22 cellular contexts compared by ENCODE assay signal in genomic region chr17:69539274-69539673, GRCh38.
A peak's percentile ranks its signal among the peaks of the same experiment; 100 is the strongest.
DNase-seq lines count a peak whose midpoint lies in the region; ATAC-seq and TF ChIP-seq lines count a peak whose summit lies in the region.
"Had no signal": no experiment of that assay in that cellular context is flagged by ENCODE, and none has a peak within 500 bp of the region (broad histone marks: within the 10 kb centered on the region; RNA-seq: fewer than 3 reads in every experiment).

No MANE protein-coding gene starts in this region.

- H3K27me3 ChIP-seq in trophoblast cell (ENCODE audit: insufficient read depth, low read length) (no peaks in the 10 kb centered on the region), HAP-1 (ENCODE audit: low read depth) (no peaks in the 10 kb centered on the region)
- H3K27me3 ChIP-seq in CD8-positive, alpha-beta T cell (ENCODE audit: insufficient read depth, low read length): no peaks in the 10 kb centered on the region
- H3K27me3 ChIP-seq: adrenal gland, heart left ventricle had no signal

- H3K36me3 Mint-ChIP-seq in HFFc6 (ENCODE audit: low read depth): no peaks in the 10 kb centered on the region
- peaks cover 85% of the 10 kb centered on the region for H3K36me3 Mint-ChIP-seq in CD8-positive, alpha-beta T cell
- H3K36me3 Mint-ChIP-seq in effector memory CD8-positive, alpha-beta T cell (ENCODE audit: insufficient read depth): peaks cover 47% of the 10 kb centered on the region

- no peak overlapping the region for H3K9ac ChIP-seq in trophoblast cell (ENCODE audit: low read length)
- H3K9ac ChIP-seq: parathyroid adenoma had no signal

- no peaks in the 10 kb centered on the region for H3K9me3 Mint-ChIP-seq in HFFc6
- no peaks in the 10 kb centered on the region for H3K9me3 Mint-ChIP-seq in CD8-positive, alpha-beta T cell
- no peaks in the 10 kb centered on the region for H3K9me3 Mint-ChIP-seq in effector memory CD8-positive, alpha-beta T cell
- H3K9me3 Mint-ChIP-seq: IgD-negative memory B cell; naive thymus-derived CD8-positive, alpha-beta T cell; T-cell had no signal

- H3K4me3 ChIP-seq in trophoblast cell (ENCODE audit: low read depth, low read length) (no peak overlapping the region), HAP-1 (no peak overlapping the region)
- H3K4me3 ChIP-seq in CD8-positive, alpha-beta T cell (ENCODE audit: low read depth, low read length): no peak overlapping the region
- H3K4me3 ChIP-seq: adrenal gland, heart left ventricle, thoracic aorta had no signal

- WGBS in trophoblast cell (ENCODE audit: extremely low coverage, insufficient coverage, insufficient read length): no CpG with 5 or more reads among the region's 2 CpGs

- no peak overlapping the region for H2BK12ac ChIP-seq in trophoblast cell (ENCODE audit: low read length)

- H2AK5ac ChIP-seq in trophoblast cell (ENCODE audit: low read length): no peak overlapping the region

- H3K27ac Mint-ChIP-seq in HFFc6: peak overlapping the region; percentile 93
- H3K27ac Mint-ChIP-seq in CD8-positive, alpha-beta T cell: no peak overlapping the region
- H3K27ac Mint-ChIP-seq in effector memory CD8-positive, alpha-beta T cell: no peak overlapping the region
- H3K27ac Mint-ChIP-seq: naive thymus-derived CD8-positive, alpha-beta T cell; T-cell had no signal

- no peak overlapping the region for H3K4me2 ChIP-seq in trophoblast cell (ENCODE audit: low read length)

- intact Hi-C loops in CD8-positive, alpha-beta T cell (cut with DNase I, micrococcal nuclease): no loop called here

- H4K8ac ChIP-seq in trophoblast cell (ENCODE audit: low read depth, low read length): no peak overlapping the region

- no peak overlapping the region for H3K18ac ChIP-seq in trophoblast cell (ENCODE audit: low read length)

- no peak for TF ChIP-seq CTCF in HFFc6 (IDR thresholded peaks at IDR 0.05)
- TF ChIP-seq CTCF in CD8-positive, alpha-beta T cell (IDR thresholded peaks at IDR 0.05): no peak

- CTCF ChIA-PET in CD8-positive, alpha-beta T cell (lab: Charles Lee): interaction anchor here (0.6 to 1.2 kb wide), 2 partner anchors 9 to 607 kb away, joined by 3 read pairs; no protein-coding TSS in a partner anchor

- H3K79me1 ChIP-seq in trophoblast cell (ENCODE audit: low read length): no peaks in the 10 kb centered on the region

- H2AFZ ChIP-seq in trophoblast cell (ENCODE audit: insufficient read depth, low read length, poor library complexity): no peak overlapping the region

- H3K27me3 Mint-ChIP-seq in HFFc6 (ENCODE audit: insufficient read depth): no peaks in the 10 kb centered on the region; the same call in 1 of the 2 replicates
- no peaks in the 10 kb centered on the region for H3K27me3 Mint-ChIP-seq in CD8-positive, alpha-beta T cell (ENCODE audit: low read depth)
- no peaks in the 10 kb centered on the region for H3K27me3 Mint-ChIP-seq in effector memory CD8-positive, alpha-beta T cell
- H3K27me3 Mint-ChIP-seq: IgD-negative memory B cell; naive thymus-derived CD8-positive, alpha-beta T cell; T-cell had no signal

- H2BK5ac ChIP-seq in trophoblast cell (ENCODE audit: low read depth, low read length, poor library complexity): no peak overlapping the region

- peaks cover 21% of the 10 kb centered on the region for H3K4me1 Mint-ChIP-seq in HFFc6 (ENCODE audit: low read depth)
- H3K4me1 Mint-ChIP-seq in CD8-positive, alpha-beta T cell (ENCODE audit: low read depth): peaks cover 2% of the 10 kb centered on the region
- no peaks in the 10 kb centered on the region for H3K4me1 Mint-ChIP-seq in effector memory CD8-positive, alpha-beta T cell (ENCODE audit: low read depth in 2 of 2)
- H3K4me1 Mint-ChIP-seq: IgD-negative memory B cell, T-cell had no signal

- H4K91ac ChIP-seq in trophoblast cell (ENCODE audit: low read depth, low read length): peak overlapping the region; percentile 11

- no peak overlapping the region for H4K12ac ChIP-seq in trophoblast cell (ENCODE audit: low read depth, low read length)

- peaks cover 0 to 4% of the 10 kb centered on the region in 2 experiments for H3K4me1 ChIP-seq in trophoblast cell (ENCODE audit: control insufficient read depth in 1 of 2, insufficient read depth in 2 of 2, low read length in 2 of 2)
- H3K4me1 ChIP-seq in CD8-positive, alpha-beta T cell (ENCODE audit: insufficient read depth, low read length): no peaks in the 10 kb centered on the region
- H3K4me1 ChIP-seq in HAP-1: no peaks in the 10 kb centered on the region
- H3K4me1 ChIP-seq: adrenal gland, heart left ventricle had no signal

- DNase-seq in DMS53 (lab: John Stamatoyannopoulos, UW) (peak; percentile 52), DMS53 treated with DMSO at 0.1 percent for 48 hours (lab: John Stamatoyannopoulos, UW; ENCODE audit: unreplicated experiment) (no peak), HFFc6 (no peak), astrocyte of the hippocampus (ENCODE audit: low read depth, low spot score) (peak; percentile 52), trophoblast cell (no peak), HAP-1 (ENCODE audit: low spot score in 2 of 2) (no peak)
- no peak for DNase-seq in CD8-positive, alpha-beta T cell
- DNase-seq in effector memory CD8-positive, alpha-beta T cell: no peak
- DNase-seq: adrenal gland; C1 segment of cervical spinal cord; caudate nucleus; effector CD4-positive, alpha-beta T cell; heart left ventricle; naive thymus-derived CD8-positive, alpha-beta T cell; NCI-H1694; NCI-H2227 treated with DMSO at 0.1 percent for 48 hours; T-cell had no signal

- no peaks in the 10 kb centered on the region for H3K79me2 ChIP-seq in trophoblast cell (ENCODE audit: control insufficient read depth, insufficient read depth, low read length, poor library complexity)
- H3K79me2 ChIP-seq: parathyroid adenoma had no signal

- H3K36me3 ChIP-seq in trophoblast cell (ENCODE audit: control insufficient read depth in 1 of 2, insufficient read depth in 2 of 2, low read length in 2 of 2) (no peaks in the 10 kb centered on the region), HAP-1 (replicated peaks) (no peaks in the 10 kb centered on the region)
- H3K36me3 ChIP-seq in CD8-positive, alpha-beta T cell (ENCODE audit: insufficient read depth, low read length): no peaks in the 10 kb centered on the region
- H3K36me3 ChIP-seq: adrenal gland, thoracic aorta had no signal

- no peaks in the 10 kb centered on the region for H3K9me3 ChIP-seq in trophoblast cell (ENCODE audit: insufficient read depth, low read depth, low read length)
- no peaks in the 10 kb centered on the region for H3K9me3 ChIP-seq in CD8-positive, alpha-beta T cell (ENCODE audit: low read length)
- no peaks in the 10 kb centered on the region for H3K9me3 ChIP-seq in HAP-1
- H3K9me3 ChIP-seq: adrenal gland, heart left ventricle, thoracic aorta had no signal

- H3K4me3 Mint-ChIP-seq in HFFc6: peak overlapping the region; percentile 70; the same call in 1 of the 2 replicates
- H3K4me3 Mint-ChIP-seq in CD8-positive, alpha-beta T cell: no peak overlapping the region
- H3K4me3 Mint-ChIP-seq in effector memory CD8-positive, alpha-beta T cell: no peak overlapping the region
- H3K4me3 Mint-ChIP-seq: naive thymus-derived CD8-positive, alpha-beta T cell; T-cell had no signal

- ATAC-seq in CD8-positive, alpha-beta T cell: no peak
- no peak for ATAC-seq in effector memory CD8-positive, alpha-beta T cell (replicated peaks)
- ATAC-seq: heart left ventricle; naive thymus-derived CD8-positive, alpha-beta T cell; T-cell had no signal

- in situ Hi-C loops in HAP-1 (cut with MboI; ENCODE audit: low sequenced_read_pairs): no loop called here

- no peak overlapping the region for H3K14ac ChIP-seq in trophoblast cell (ENCODE audit: low read length)

- H3K4ac ChIP-seq in trophoblast cell (ENCODE audit: low read depth, low read length): no peak overlapping the region

- no peak overlapping the region for H3K23ac ChIP-seq in trophoblast cell (ENCODE audit: low read length)

- H3K27ac ChIP-seq in trophoblast cell (ENCODE audit: low read depth, low read length): no peak overlapping the region
- no peak overlapping the region for H3K27ac ChIP-seq in CD8-positive, alpha-beta T cell (ENCODE audit: low read depth, low read length)
- H3K27ac ChIP-seq: 22Rv1, adrenal gland, heart left ventricle, HL-60, parathyroid adenoma, thoracic aorta had no signal

- H2BK120ac ChIP-seq in trophoblast cell (ENCODE audit: insufficient read depth, low read length, poor library complexity): no peak overlapping the region

- POLR2A ChIA-PET in CD8-positive, alpha-beta T cell (lab: Charles Lee): interaction anchor here (0.7 kb wide), 1 partner anchor 82 kb away, joined by 4 read pairs; no protein-coding TSS in a partner anchor

Comparison
In these comparisons a context has a peak if more than half of its experiments do, and no peak if none do; other contexts are left out.
1. DNase-seq: peak in DMS53 (single experiment) and astrocyte of the hippocampus (single experiment); none in DMS53 treated with DMSO at 0.1 percent for 48 hours (single experiment), HFFc6 (single experiment), trophoblast cell (0 of 2), CD8-positive, alpha-beta T cell (0 of 7), effector memory CD8-positive, alpha-beta T cell (0 of 3) and HAP-1 (0 of 2).